Comparison of ENCODE assay signal across 25 cellular contexts in genomic region chr3:45571216-45571615, GRCh38.
"Had no signal": no experiment of that assay in that cellular context is flagged by ENCODE, and none has a peak within 500 bp of the region (broad histone marks: within the 10 kb centered on the region; RNA-seq: fewer than 3 reads in every experiment).

No MANE protein-coding gene starts in this region.

- H3K4me1 ChIP-seq: vagina had no signal

- H3K4me3 ChIP-seq: left ventricle myocardium inferior, lung, mucosa of descending colon, ovary, right atrium auricular region, right lobe of liver, skin epidermis, tibial nerve, upper lobe of left lung, vagina had no signal

- H3K36me3 ChIP-seq: left ventricle myocardium inferior, ovary, right atrium auricular region, right lobe of liver, tibial nerve, upper lobe of left lung, vagina had no signal

- H3K27ac Mint-ChIP-seq: progenitor cell of endocrine pancreas had no signal

- H3K36me3 Mint-ChIP-seq: naive thymus-derived CD4-positive, alpha-beta T cell; natural killer cell treated with Interleukin-12 subunit alpha and Interleukin-12 subunit beta and Interleukin-15 and Interleukin-18, amount 100 ng/mL, for 72 hours had no signal

- H3K27me3 ChIP-seq: ovary, right atrium auricular region, right lobe of liver, tibial nerve, upper lobe of left lung, vagina had no signal

- H3K27me3 Mint-ChIP-seq: natural killer cell treated with Interleukin-12 subunit alpha and Interleukin-12 subunit beta and Interleukin-15 and Interleukin-18, amount 100 ng/mL, for 72 hours had no signal

- H3K9me3 Mint-ChIP-seq: natural killer cell treated with Interleukin-12 subunit alpha and Interleukin-12 subunit beta and Interleukin-15 and Interleukin-18, amount 100 ng/mL, for 72 hours; stimulated activated naive CD8-positive, alpha-beta T cell treated with anti-CD3 and anti-CD28 coated beads, Interleukin-15, amount 100 ng/mL, for 72 hours had no signal

- H3K4me3 Mint-ChIP-seq: natural killer cell treated with Interleukin-12 subunit alpha and Interleukin-12 subunit beta and Interleukin-15 and Interleukin-18, amount 100 ng/mL, for 72 hours had no signal

- DNase-seq: hippocampal formation; kidney; left colon; left ventricle myocardium inferior; mesendoderm; midbrain; mucosa of descending colon; naive thymus-derived CD4-positive, alpha-beta T cell; ovary; right lobe of liver; stimulated activated CD4-positive, alpha-beta T cell treated with anti-CD3 and anti-CD28 coated beads, Interleukin-12 subunit alpha, Interleukin-12 subunit beta, amount 100 ng/mL, for 4 hours; stimulated activated CD4-positive, alpha-beta T cell treated with anti-CD3 and anti-CD28 coated beads, Interleukin-15, amount 100 ng/mL, for 24 hours; stimulated activated CD4-positive, alpha-beta T cell treated with anti-CD3 and anti-CD28 coated beads, Interleukin-2, amount 100 ng/mL, for 24 hours; stimulated activated CD4-positive, alpha-beta T cell treated with anti-CD3 and anti-CD28 coated beads, Interleukin-4, amount 100 ng/mL, for 1 hour; stimulated activated naive CD4-positive, alpha-beta T cell treated with Interleukin-2 at 50 U/mL for 16 hours; stimulated activated naive CD8-positive, alpha-beta T cell treated with anti-CD3 and anti-CD28 coated beads, Interleukin-15, amount 100 ng/mL, for 72 hours; substantia nigra; upper lobe of left lung had no signal

- ATAC-seq: mucosa of descending colon; naive thymus-derived CD4-positive, alpha-beta T cell; natural killer cell treated with Interleukin-12 subunit alpha and Interleukin-12 subunit beta and Interleukin-15 and Interleukin-18, amount 100 ng/mL, for 72 hours; stimulated activated naive CD8-positive, alpha-beta T cell treated with anti-CD3 and anti-CD28 coated beads, Interleukin-15, amount 100 ng/mL, for 72 hours had no signal

- H3K27ac ChIP-seq: left ventricle myocardium inferior, ovary, right atrium auricular region, right lobe of liver, skin epidermis, tibial nerve, upper lobe of left lung, vagina had no signal

- H3K9me3 ChIP-seq: left ventricle myocardium inferior, mucosa of descending colon, ovary, right atrium auricular region, right lobe of liver, tibial nerve, upper lobe of left lung, vagina had no signal
